ENCODE assay signal across 8 cellular contexts in the genomic region with DNA sequence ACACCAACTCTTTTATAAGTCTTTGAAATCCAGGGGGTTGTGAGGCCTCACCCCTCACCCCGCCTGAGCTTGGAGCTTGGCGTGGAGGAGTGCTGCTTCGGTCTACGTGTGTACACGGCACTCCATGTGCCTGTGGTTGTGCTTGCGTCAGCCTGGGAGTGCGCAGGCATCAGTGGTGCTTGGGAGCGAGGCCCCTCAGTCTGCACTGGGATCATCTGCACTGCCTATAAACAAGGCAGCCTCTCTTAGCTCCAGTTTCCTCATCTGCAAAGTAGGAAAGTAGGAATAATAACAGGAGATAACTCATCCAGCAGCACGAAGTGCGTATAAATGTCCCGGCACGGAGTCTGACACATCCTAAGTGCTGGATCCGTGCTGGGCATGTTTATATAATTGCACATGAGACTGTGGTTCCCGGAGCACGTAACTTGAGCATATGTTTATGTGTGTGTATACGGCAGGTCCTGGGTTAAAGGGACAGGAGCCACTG. TPM values are rescaled to one million over a fixed set of nuclear protein-coding genes. Genes with fewer than 3 reads are reported as not detected.
A peak's percentile ranks its signal among the peaks of the same experiment; 100 is the strongest.
DNase-seq lines count a peak whose midpoint lies in the region; ATAC-seq and TF ChIP-seq lines count a peak whose summit lies in the region.

No MANE protein-coding gene starts in this region.

- no peak for TF ChIP-seq CTCF in AG09319 (IDR thresholded peaks at IDR 0.05; ENCODE audit: low read depth, low read length)
- no peak for TF ChIP-seq CTCF in uterus (IDR thresholded peaks at IDR 0.05)

- peak overlapping the region; percentile 93 for H3K4me3 Mint-ChIP-seq in natural killer cell treated with Interleukin-12 subunit alpha and Interleukin-12 subunit beta and Interleukin-15 and Interleukin-18, amount 100 ng/mL, for 72 hours

- peak; percentile 81 for TF ChIP-seq POLR2A in erythroblast (IDR thresholded peaks at IDR 0.05; ENCODE audit: low read length)
- peak; percentile 11 to 16 for TF ChIP-seq POLR2A in uterus (IDR thresholded peaks at IDR 0.05)

- peak overlapping the region; percentile 79; the same call in 1 of the 2 replicates for H3K9ac ChIP-seq in HUES64 (ENCODE audit: low read depth, low read length)

- H3K36me3 ChIP-seq in HUES64 (ENCODE audit: insufficient read depth, low read length) (no peaks in the 10 kb centered on the region), uterus (no peaks in the 10 kb centered on the region)

- intact Hi-C loops in uterus (cut with DNase I; ENCODE audit: low total_unique reads) = no loop called here

- peak; percentile 18 for ATAC-seq in GM19455 (IDR thresholded peaks at IDR 0.05; ENCODE audit: unreplicated experiment)
- peak in 1 of 2 donors; percentile 44 for ATAC-seq in natural killer cell treated with Interleukin-12 subunit alpha and Interleukin-12 subunit beta and Interleukin-15 and Interleukin-18, amount 100 ng/mL, for 72 hours

- peak; percentile 71 for DNase-seq in AG09319 (ENCODE audit: extremely low read depth, low read depth)
- peak; percentile 45 for DNase-seq in activated CD8-positive, alpha-beta memory T cell treated with anti-CD3 and anti-CD28 coated beads, Interleukin-2, amount 50 U/mL, for 1 hour (ENCODE audit: extremely low read depth)
- DNase-seq in erythroblast (lab: John Stamatoyannopoulos, UW) = peak; percentile 79 to 87
- DNase-seq in natural killer cell treated with Interleukin-12 subunit alpha and Interleukin-12 subunit beta and Interleukin-15 and Interleukin-18, amount 100 ng/mL, for 72 hours (ENCODE audit: low spot score) = no peak
- DNase-seq in uterus = peak; percentile 61 to 65
- DNase-seq in SW480 (ENCODE audit: low spot score) = no peak

- H3K4me1 Mint-ChIP-seq in natural killer cell treated with Interleukin-12 subunit alpha and Interleukin-12 subunit beta and Interleukin-15 and Interleukin-18, amount 100 ng/mL, for 72 hours (ENCODE audit: low read depth in 2 of 2) = peaks cover 57 to 60% of the 10 kb centered on the region in 2 donors

- H3K36me3 Mint-ChIP-seq in natural killer cell treated with Interleukin-12 subunit alpha and Interleukin-12 subunit beta and Interleukin-15 and Interleukin-18, amount 100 ng/mL, for 72 hours = no peaks in the 10 kb centered on the region

- H3K27me3 ChIP-seq in HUES64 (ENCODE audit: insufficient read depth, low read length) (peaks cover 26% of the 10 kb centered on the region), uterus (no peaks in the 10 kb centered on the region)

- peak overlapping the region; percentile 70 for H3K4me3 ChIP-seq in HUES64 (ENCODE audit: low read length)
- peak overlapping the region; percentile 61 to 65 for H3K4me3 ChIP-seq in uterus

- H3K4me1 ChIP-seq in HUES64 (ENCODE audit: insufficient read depth, low read length) (peaks cover 33% of the 10 kb centered on the region), uterus (peaks cover 7 to 13% of the 10 kb centered on the region in 2 donors)

- H3K9me3 ChIP-seq in HUES64 (ENCODE audit: insufficient read depth, low read depth, low read length) (no peaks in the 10 kb centered on the region), uterus (no peaks in the 10 kb centered on the region)

- whole genome bisulfite sequencing in HUES64 = 14% methylated on average over 15 of the region's 16 CpGs

- H3K27ac ChIP-seq in HUES64 (ENCODE audit: low read depth, low read length) = peak overlapping the region; percentile 19; the same call in 1 of the 2 replicates
- peak overlapping the region; percentile 97 to 98 for H3K27ac ChIP-seq in uterus

- H3K27ac Mint-ChIP-seq in natural killer cell treated with Interleukin-12 subunit alpha and Interleukin-12 subunit beta and Interleukin-15 and Interleukin-18, amount 100 ng/mL, for 72 hours = peak overlapping the region; percentile 97 to 99

- no peaks in the 10 kb centered on the region for H3K9me3 Mint-ChIP-seq in natural killer cell treated with Interleukin-12 subunit alpha and Interleukin-12 subunit beta and Interleukin-15 and Interleukin-18, amount 100 ng/mL, for 72 hours

- H3K27me3 Mint-ChIP-seq in natural killer cell treated with Interleukin-12 subunit alpha and Interleukin-12 subunit beta and Interleukin-15 and Interleukin-18, amount 100 ng/mL, for 72 hours = no peaks in the 10 kb centered on the region

RNA-seq across cellular contexts. Expression of a gene that starts 1.2 kb away (rescaled TPM):
- polyA plus RNA-seq in HUES64 (2013, experiment 1 of 2) = 40.3 TPM
- 48.0 TPM for polyA plus RNA-seq in HUES64 (2013, experiment 2 of 2)
- total RNA-seq in natural killer cell treated with Interleukin-12 subunit alpha and Interleukin-12 subunit beta and Interleukin-15 and Interleukin-18, amount 100 ng/mL, for 72 hours = 10 to 100 TPM; 44.2 to 56.9 TPM
- 10 to 100 TPM; 35.1 to 75.0 (median 57.8) TPM for total RNA-seq in uterus

Comparison
In these comparisons a context has a peak if more than half of its experiments do, and no peak if none do; other contexts are left out.
1. DNase-seq: peak in AG09319 (single experiment), activated CD8-positive, alpha-beta memory T cell treated with anti-CD3 and anti-CD28 coated beads, Interleukin-2, amount 50 U/mL, for 1 hour (single experiment), erythroblast (2 of 2) and uterus (2 of 2); none in natural killer cell treated with Interleukin-12 subunit alpha and Interleukin-12 subunit beta and Interleukin-15 and Interleukin-18, amount 100 ng/mL, for 72 hours (single experiment) and SW480 (single experiment).